ENCODE assay signal across 9 cellular contexts in the genomic region with DNA sequence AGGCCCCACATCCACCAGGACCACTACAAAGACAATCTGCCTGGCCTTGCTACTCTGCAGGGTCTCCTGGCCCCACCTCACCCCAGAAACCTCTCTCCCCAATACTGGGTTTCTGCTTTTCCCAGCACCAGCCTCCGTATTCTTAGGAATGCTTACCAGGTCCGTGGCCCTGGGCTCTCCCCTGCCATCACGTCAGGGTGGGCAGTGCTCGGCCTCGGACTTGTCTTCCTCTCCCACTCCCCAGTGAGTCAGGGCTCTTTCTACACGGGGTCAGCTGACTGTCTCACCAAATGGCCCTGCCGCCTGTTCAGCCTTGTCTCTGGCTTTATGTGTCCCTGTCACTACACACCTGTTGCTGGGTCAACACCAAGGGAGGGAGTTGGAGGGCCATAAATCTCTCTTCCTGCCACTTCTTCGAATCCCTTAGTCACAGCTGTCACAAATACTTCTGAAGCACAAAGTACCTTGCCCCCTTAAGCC. TPM values are rescaled to one million over a fixed set of nuclear protein-coding genes. Genes with fewer than 3 reads are reported as not detected.
DNase-seq lines count a peak whose midpoint lies in the region; ATAC-seq and TF ChIP-seq lines count a peak whose summit lies in the region.
"Had no signal": no experiment of that assay in that cellular context is flagged by ENCODE, and none has a peak within 500 bp of the region (broad histone marks: within the 10 kb centered on the region; RNA-seq: fewer than 3 reads in every experiment).

No MANE protein-coding gene starts in this region.

- no peak overlapping the region for H3K27ac ChIP-seq in coronary artery

- no peak overlapping the region for H3K4me3 ChIP-seq in coronary artery

- TF ChIP-seq CTCF in coronary artery (IDR thresholded peaks at IDR 0.05): no peak

- ATAC-seq in GM21619 (IDR thresholded peaks at IDR 0.05; ENCODE audit: unreplicated experiment): no peak

- DNase-seq in DMS153 treated with DMSO at 0.1 percent for 48 hours (lab: John Stamatoyannopoulos, UW; ENCODE audit: unreplicated experiment) (peak; percentile 27), NCI-H2029 treated with DMSO at 0.1 percent for 48 hours (lab: John Stamatoyannopoulos, UW) (peak; percentile 62), coronary artery (ENCODE audit: low spot score) (peak; percentile 55), occipital lobe (lab: John Stamatoyannopoulos, UW) (peak; percentile 14), C1 segment of cervical spinal cord (lab: John Stamatoyannopoulos, UW) (no peak), germinal center (ENCODE audit: low spot score) (no peak)
- DNase-seq in central memory CD4-positive, alpha-beta T cell: no peak
- DNase-seq: aorta had no signal

RNA-seq across cellular contexts. Expression of gene NNAT, which starts 3.2 kb away (rescaled TPM):
- 251 TPM for total RNA-seq in occipital lobe

RNA-seq across cellular contexts. Expression of gene BLCAP, which starts 3.4 kb away (rescaled TPM):
- 67.7 TPM for total RNA-seq in occipital lobe

Comparison
In these comparisons a context has a peak if more than half of its experiments do, and no peak if none do; other contexts are left out.
1. DNase-seq: peak in DMS153 treated with DMSO at 0.1 percent for 48 hours (single experiment), NCI-H2029 treated with DMSO at 0.1 percent for 48 hours (single experiment), coronary artery (single experiment) and occipital lobe (single experiment); none in C1 segment of cervical spinal cord (0 of 14), germinal center (single experiment) and central memory CD4-positive, alpha-beta T cell (single experiment).